18 cellular contexts compared by ENCODE assay signal in the genomic region with DNA sequence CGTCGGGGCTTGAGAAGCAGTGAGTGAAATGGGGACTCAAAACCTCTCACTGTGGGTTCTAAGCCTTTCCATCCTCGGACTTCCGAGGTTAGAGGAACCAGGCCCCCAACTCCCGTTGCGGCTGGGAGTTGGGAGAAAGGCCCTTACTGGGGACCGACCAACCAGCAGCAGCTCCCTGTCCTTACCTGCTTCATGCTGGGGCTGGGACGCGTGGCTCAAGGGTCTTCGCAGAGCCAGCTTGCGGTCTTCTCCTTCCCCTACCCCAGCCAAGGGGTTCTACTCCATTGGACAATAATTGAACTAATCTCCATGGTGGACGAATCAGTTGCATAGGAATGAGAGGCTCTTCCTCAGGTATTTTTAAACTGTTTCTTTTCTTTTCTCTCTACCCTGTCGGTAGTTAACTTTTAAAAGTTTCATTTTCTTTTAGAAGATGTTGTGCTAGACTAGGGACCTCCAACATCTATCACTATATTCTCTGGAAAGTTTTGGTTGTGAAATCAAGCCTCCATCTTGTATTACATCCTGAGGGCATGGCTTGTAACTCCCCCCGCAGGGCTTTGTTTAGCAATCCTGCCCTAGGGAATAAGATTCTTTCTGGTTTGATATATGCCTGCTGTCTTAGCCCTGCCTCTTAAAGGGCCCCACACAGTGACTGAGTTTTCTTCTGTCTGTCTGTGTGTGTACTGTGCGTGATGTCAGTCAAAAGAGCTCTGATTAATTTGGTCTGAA.
DNase-seq lines count a peak whose midpoint lies in the region; ATAC-seq and TF ChIP-seq lines count a peak whose summit lies in the region.
"Had no signal": no experiment of that assay in that cellular context is flagged by ENCODE, and none has a peak within 500 bp of the region (broad histone marks: within the 10 kb centered on the region; RNA-seq: fewer than 3 reads in every experiment).

No MANE protein-coding gene starts in this region.

- ATAC-seq in activated CD8-positive, alpha-beta T cell treated with anti-CD3 and anti-CD28 coated beads, Interleukin-2, amount 10 ng/mL, durations not matched to agents 7 days and 5 days: no peak
- ATAC-seq: activated CD8-positive, alpha-beta T cell treated with anti-CD3 and anti-CD28 coated beads for 36 hours; activated naive CD4-positive, alpha-beta T cell treated with anti-CD3 and anti-CD28 coated beads, Interleukin-2, amount 50 U/mL, for 72 hours; activated T-cell treated with anti-CD3 and anti-CD28 coated beads, Interleukin-2, amount 50 U/mL, for 72 hours; gastrocnemius medialis; left lung; right cardiac atrium had no signal

- H3K9me2 ChIP-seq in Karpas-422 (replicated peaks; ENCODE audit: insufficient read depth, low read length): no peaks in the 10 kb centered on the region

- H4K20me1 ChIP-seq in Karpas-422 (ENCODE audit: insufficient read depth, low read depth, low read length) (no peaks in the 10 kb centered on the region), neural progenitor cell (ENCODE audit: low read depth) (no peaks in the 10 kb centered on the region)

- CTCF ChIA-PET in activated CD8-positive, alpha-beta T cell treated with anti-CD3 and anti-CD28 coated beads, Interleukin-2, amount 10 ng/mL, durations not matched to agents 7 days and 5 days (lab: Charles Lee): no interaction called here

- no peak overlapping the region for H3K27ac ChIP-seq in Karpas-422 (ENCODE audit: low read length)
- H3K27ac ChIP-seq in neural progenitor cell: no peak overlapping the region
- H3K27ac ChIP-seq: coronary artery, gastrocnemius medialis, left lung had no signal

- no peaks in the 10 kb centered on the region for H3F3A ChIP-seq in neural progenitor cell (ENCODE audit: low read depth)

- H3K4me3 ChIP-seq in Karpas-422 (ENCODE audit: low read length): no peak overlapping the region
- H3K4me3 ChIP-seq in adipocyte (ENCODE audit: low read length): no peak overlapping the region
- H3K4me3 ChIP-seq in neural progenitor cell: no peak overlapping the region
- H3K4me3 ChIP-seq: coronary artery, gastrocnemius medialis, left lung had no signal

- no peak overlapping the region for H3K27ac Mint-ChIP-seq in neural progenitor cell
- no peak overlapping the region for H3K27ac Mint-ChIP-seq in activated CD8-positive, alpha-beta T cell treated with anti-CD3 and anti-CD28 coated beads, Interleukin-2, amount 10 ng/mL, durations not matched to agents 7 days and 5 days
- H3K27ac Mint-ChIP-seq: activated B cell treated with CpG ODN at 0.5 μM for 24 hours; activated CD8-positive, alpha-beta T cell treated with anti-CD3 and anti-CD28 coated beads for 36 hours; activated naive CD4-positive, alpha-beta T cell treated with anti-CD3 and anti-CD28 coated beads, Interleukin-2, amount 50 U/mL, for 72 hours; activated T-cell treated with anti-CD3 and anti-CD28 coated beads, Interleukin-2, amount 50 U/mL, for 72 hours had no signal

- H3K36me3 Mint-ChIP-seq in neural progenitor cell: peaks cover 1% of the 10 kb centered on the region
- H3K36me3 Mint-ChIP-seq in activated CD8-positive, alpha-beta T cell treated with anti-CD3 and anti-CD28 coated beads, Interleukin-2, amount 10 ng/mL, durations not matched to agents 7 days and 5 days (ENCODE audit: low read depth): no peaks in the 10 kb centered on the region
- H3K36me3 Mint-ChIP-seq: activated naive CD4-positive, alpha-beta T cell treated with anti-CD3 and anti-CD28 coated beads, Interleukin-2, amount 50 U/mL, for 72 hours had no signal

- peaks cover 8% of the 10 kb centered on the region for H3K9me3 Mint-ChIP-seq in neural progenitor cell
- H3K9me3 Mint-ChIP-seq in activated CD8-positive, alpha-beta T cell treated with anti-CD3 and anti-CD28 coated beads, Interleukin-2, amount 10 ng/mL, durations not matched to agents 7 days and 5 days (ENCODE audit: insufficient read depth): peaks cover 19% of the 10 kb centered on the region

- DNase-seq in D341Med (ENCODE audit: low spot score) (peak; percentile 32), Karpas-422 (no peak), adipocyte (ENCODE audit: low read depth) (peak; percentile 51), neural progenitor cell (ENCODE audit: low spot score) (no peak), NCI-H2171 (lab: John Stamatoyannopoulos, UW) (no peak)
- no peak for DNase-seq in activated CD8-positive, alpha-beta T cell treated with anti-CD3 and anti-CD28 coated beads, Interleukin-2, amount 10 ng/mL, durations not matched to agents 7 days and 5 days
- DNase-seq in effector CD8-positive, alpha-beta T cell (lab: John Stamatoyannopoulos, UW): no peak
- DNase-seq: activated B cell treated with CpG ODN at 0.5 μM for 24 hours; activated CD8-positive, alpha-beta T cell treated with anti-CD3 and anti-CD28 coated beads for 36 hours; activated T-cell treated with anti-CD3 and anti-CD28 coated beads, Interleukin-2, amount 50 U/mL, for 72 hours; AML-193; gastrocnemius medialis; NCI-H1694; stimulated activated naive CD4-positive, alpha-beta T cell had no signal

- H3K27me3 Mint-ChIP-seq in neural progenitor cell (ENCODE audit: insufficient read depth, low read depth): no peaks in the 10 kb centered on the region
- no peaks in the 10 kb centered on the region for H3K27me3 Mint-ChIP-seq in activated CD8-positive, alpha-beta T cell treated with anti-CD3 and anti-CD28 coated beads, Interleukin-2, amount 10 ng/mL, durations not matched to agents 7 days and 5 days (ENCODE audit: low read depth)
- H3K27me3 Mint-ChIP-seq: activated B cell treated with CpG ODN at 0.5 μM for 24 hours; activated CD8-positive, alpha-beta T cell treated with anti-CD3 and anti-CD28 coated beads for 36 hours had no signal

- H3K9ac ChIP-seq in Karpas-422 (ENCODE audit: low read length) (no peak overlapping the region), adipocyte (ENCODE audit: low read length) (no peak overlapping the region), neural progenitor cell (no peak overlapping the region)

- H2AFZ ChIP-seq in Karpas-422 (ENCODE audit: low read length): peak overlapping the region; percentile 69
- H2AFZ ChIP-seq in neural progenitor cell (replicated peaks): peak overlapping the region; percentile 77

- H3K79me2 ChIP-seq in Karpas-422 (ENCODE audit: low read length) (no peaks in the 10 kb centered on the region), neural progenitor cell (ENCODE audit: low read depth) (no peaks in the 10 kb centered on the region)

- TF ChIP-seq CTCF in neural progenitor cell (IDR thresholded peaks at IDR 0.05): no peak

- H3K27me3 ChIP-seq in Karpas-422 (ENCODE audit: low read length) (no peaks in the 10 kb centered on the region), adipocyte (replicated peaks; ENCODE audit: control insufficient read depth, insufficient read depth, low read length) (no peaks in the 10 kb centered on the region), neural progenitor cell (no peaks in the 10 kb centered on the region)
- H3K27me3 ChIP-seq: gastrocnemius medialis, left lung had no signal

- H3K4me2 ChIP-seq in Karpas-422 (ENCODE audit: low read depth, low read length, poor library complexity, severe bottlenecking): no peak overlapping the region
- no peak overlapping the region for H3K4me2 ChIP-seq in neural progenitor cell

- POLR2A ChIA-PET in activated CD8-positive, alpha-beta T cell treated with anti-CD3 and anti-CD28 coated beads, Interleukin-2, amount 10 ng/mL, durations not matched to agents 7 days and 5 days (lab: Charles Lee): no interaction called here

- H3K4me1 ChIP-seq in Karpas-422 (ENCODE audit: low read length) (0 out of 2 replicates have a peak, but pooled peaks cover 4% of the 10 kb centered on the region), adipocyte (ENCODE audit: control insufficient read depth, insufficient read depth, low read length) (no peaks in the 10 kb centered on the region), neural progenitor cell (peaks cover 4% of the 10 kb centered on the region)
- H3K4me1 ChIP-seq: gastrocnemius medialis, left lung had no signal

- H3K36me3 ChIP-seq in Karpas-422 (ENCODE audit: insufficient read depth, low read length) (no peaks in the 10 kb centered on the region), adipocyte (ENCODE audit: control insufficient read depth, insufficient read depth, low read length, severe bottlenecking) (no peaks in the 10 kb centered on the region), neural progenitor cell (no peaks in the 10 kb centered on the region)
- H3K36me3 ChIP-seq: gastrocnemius medialis, left lung had no signal

- H3K4me1 Mint-ChIP-seq in neural progenitor cell: peaks cover 6% of the 10 kb centered on the region
- no peaks in the 10 kb centered on the region for H3K4me1 Mint-ChIP-seq in activated CD8-positive, alpha-beta T cell treated with anti-CD3 and anti-CD28 coated beads, Interleukin-2, amount 10 ng/mL, durations not matched to agents 7 days and 5 days (ENCODE audit: low read depth)
- H3K4me1 Mint-ChIP-seq: activated B cell treated with CpG ODN at 0.5 μM for 24 hours had no signal

- H3K4me3 Mint-ChIP-seq in neural progenitor cell: no peak overlapping the region
- no peak overlapping the region for H3K4me3 Mint-ChIP-seq in activated CD8-positive, alpha-beta T cell treated with anti-CD3 and anti-CD28 coated beads, Interleukin-2, amount 10 ng/mL, durations not matched to agents 7 days and 5 days
- H3K4me3 Mint-ChIP-seq: activated B cell treated with CpG ODN at 0.5 μM for 24 hours; activated CD8-positive, alpha-beta T cell treated with anti-CD3 and anti-CD28 coated beads for 36 hours; activated T-cell treated with anti-CD3 and anti-CD28 coated beads, Interleukin-2, amount 50 U/mL, for 72 hours had no signal

- H3K9me3 ChIP-seq in Karpas-422 (ENCODE audit: low read length) (no peaks in the 10 kb centered on the region), adipocyte (ENCODE audit: control insufficient read depth, low read length) (peaks cover 3% of the 10 kb centered on the region), neural progenitor cell (ENCODE audit: low read depth) (no peaks in the 10 kb centered on the region)
- H3K9me3 ChIP-seq: gastrocnemius medialis had no signal

Comparison
In these comparisons a context has a peak if more than half of its experiments do, and no peak if none do; other contexts are left out.
1. DNase-seq: peak in D341Med (single experiment) and adipocyte (single experiment); none in Karpas-422 (single experiment), neural progenitor cell (single experiment), activated CD8-positive, alpha-beta T cell treated with anti-CD3 and anti-CD28 coated beads, Interleukin-2, amount 10 ng/mL, durations not matched to agents 7 days and 5 days (single experiment), NCI-H2171 (single experiment) and effector CD8-positive, alpha-beta T cell (single experiment).